Comparison of ENCODE assay signal across 27 cellular contexts in genomic region chr19:12859546-12859945, GRCh38. TPM values are rescaled to one million over a fixed set of nuclear protein-coding genes. Genes with fewer than 3 reads are reported as not detected.
"Had no signal": no experiment of that assay in that cellular context is flagged by ENCODE, and none has a peak within 500 bp of the region (broad histone marks: within the 10 kb centered on the region; RNA-seq: fewer than 3 reads in every experiment).

No MANE protein-coding gene starts in this region.

- DNase-seq: effector CD8-positive, alpha-beta T cell; foreskin melanocyte; head of caudate nucleus; left cardiac atrium; left ventricle myocardium inferior; lower lobe of right lung; nucleus accumbens; ovary; sigmoid colon; stimulated activated CD4-positive, alpha-beta T cell treated with anti-CD3 and anti-CD28 coated beads, Interleukin-2, amount 100 ng/mL, for 24 hours; stimulated activated CD4-positive, alpha-beta T cell treated with anti-CD3 and anti-CD28 coated beads, Interleukin-4, amount 100 ng/mL, for 4 hours; stimulated activated naive B cell treated with anti-CD40 and anti-IgM and Interleukin-4, amounts not matched to agents 10 μg/mL and 1 μg/mL and 100 μg/mL, for 72 hours; stimulated activated naive CD8-positive, alpha-beta T cell treated with anti-CD3 and anti-CD28 coated beads, Interleukin-15, amount 100 ng/mL, for 72 hours; testis; upper lobe of right lung had no signal

- ATAC-seq: left cardiac atrium; lower lobe of right lung; natural killer cell treated with Interleukin-12 subunit alpha and Interleukin-12 subunit beta and Interleukin-15 and Interleukin-18, amount 100 ng/mL, for 72 hours; stimulated activated naive B cell treated with anti-CD40 and anti-IgM and Interleukin-4, amounts not matched to agents 10 μg/mL and 1 μg/mL and 100 μg/mL, for 72 hours; stimulated activated naive CD8-positive, alpha-beta T cell treated with anti-CD3 and anti-CD28 coated beads, Interleukin-15, amount 100 ng/mL, for 72 hours; upper lobe of right lung had no signal

- H3K27me3 ChIP-seq: hepatocyte, neural progenitor cell, ovary, right atrium auricular region, sigmoid colon, testis, upper lobe of right lung, vagina had no signal

- H3K9me3 ChIP-seq: lower lobe of right lung, sigmoid colon, testis, upper lobe of right lung, vagina had no signal

- H3K36me3 ChIP-seq: left ventricle myocardium inferior, lower lobe of right lung, neural progenitor cell, ovary, right atrium auricular region, sigmoid colon, tibial nerve, upper lobe of right lung, vagina had no signal

- FAIRE-seq: kidney had no signal

- H3K4me3 ChIP-seq: hepatocyte, left ventricle myocardium inferior, lower lobe of right lung, neural progenitor cell, ovary, right atrium auricular region, sigmoid colon, skin epidermis, testis, tibial nerve, upper lobe of right lung, vagina had no signal

RNA-seq across cellular contexts. Expression of gene MAST1, which starts 21.2 kb away (rescaled TPM):
- total RNA-seq: left ventricle myocardium inferior, right atrium auricular region, tibial nerve, upper lobe of right lung had no signal

RNA-seq across cellular contexts. Expression of gene RTBDN, which starts 25.2 kb away (rescaled TPM):
- total RNA-seq: hepatocyte; kidney; left cardiac atrium; left ventricle myocardium inferior; lower lobe of right lung; mesothelial cell of epicardium; natural killer cell treated with Interleukin-12 subunit alpha and Interleukin-12 subunit beta and Interleukin-15 and Interleukin-18, amount 100 ng/mL, for 72 hours; ovary; posterior vena cava; right atrium auricular region; subcutaneous adipose tissue; tibial nerve; upper lobe of right lung had no signal
- polyA plus RNA-seq: esophagus, hepatocyte, ovary had no signal

RNA-seq across cellular contexts. Expression of gene KLF1, which starts 27.5 kb away (rescaled TPM):
- total RNA-seq: kidney, left cardiac atrium, left ventricle myocardium inferior, sigmoid colon, subcutaneous adipose tissue, tibial nerve, upper lobe of right lung, vagina had no signal
- polyA plus RNA-seq: esophagus, hepatocyte, ovary had no signal
